In the genomic region with DNA sequence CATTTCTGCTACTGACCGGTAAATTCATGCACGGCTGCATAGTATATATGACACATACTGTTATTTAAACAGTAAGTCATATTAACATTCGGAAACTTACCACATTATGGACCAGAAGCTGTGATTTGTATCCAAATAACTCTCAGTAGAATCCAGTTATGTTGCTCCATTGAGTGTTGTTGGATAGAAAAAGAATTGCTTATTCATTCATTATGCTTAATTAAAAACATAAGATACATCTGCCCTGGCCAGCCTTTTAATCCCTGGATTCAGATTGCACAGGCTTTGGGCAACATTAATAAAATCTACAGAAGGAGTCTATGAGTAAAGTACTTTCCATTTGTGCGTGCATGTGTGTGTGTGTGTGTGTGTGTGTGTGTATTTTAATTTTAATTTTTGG, we compare ENCODE assay signal across 21 cellular contexts.
A peak's percentile ranks its signal among the peaks of the same experiment; 100 is the strongest.
DNase-seq lines count a peak whose midpoint lies in the region; ATAC-seq and TF ChIP-seq lines count a peak whose summit lies in the region.
"Had no signal": no experiment of that assay in that cellular context is flagged by ENCODE, and none has a peak within 500 bp of the region (broad histone marks: within the 10 kb centered on the region; RNA-seq: fewer than 3 reads in every experiment).

No MANE protein-coding gene starts in this region.

- H3K27ac ChIP-seq in smooth muscle cell (ENCODE audit: low read depth) (no peak overlapping the region), heart left ventricle (no peak overlapping the region)
- H3K27ac ChIP-seq: 22Rv1, A549, BLaER1 had no signal

- H3K79me2 ChIP-seq in smooth muscle cell (ENCODE audit: low read depth) = no peaks in the 10 kb centered on the region

- H2AFZ ChIP-seq in smooth muscle cell (ENCODE audit: low read depth) = peak overlapping the region; percentile 42

- intact Hi-C loops in heart left ventricle (cut with DNase I) = loop anchor here in 1 of 10 donors (10.0 kb wide), 1 partner anchor 367 kb away; no protein-coding TSS in a partner anchor

- WGBS in smooth muscle cell (ENCODE audit: low lambda C conversion rate) = 65% methylated on average over 4 of the region's 4 CpGs
- WGBS in heart left ventricle, 4 donors = 90 to 93% (median 92%) methylated on average over 4 of the region's 4 CpGs

- H3K4me2 ChIP-seq in smooth muscle cell = peak overlapping the region; percentile 41
- H3K4me2 ChIP-seq: A549, BLaER1 had no signal

- H4K20me1 ChIP-seq in smooth muscle cell (ENCODE audit: low read depth) = no peaks in the 10 kb centered on the region
- H4K20me1 ChIP-seq: BLaER1 had no signal

- TF ChIP-seq CTCF in smooth muscle cell (IDR thresholded peaks at IDR 0.05; ENCODE audit: borderline replicate concordance, insufficient read depth, poor library complexity, severe bottlenecking) (no peak), heart left ventricle (IDR thresholded peaks at IDR 0.05) (no peak)

- H3K4me3 ChIP-seq in smooth muscle cell (no peak overlapping the region), heart left ventricle (no peak overlapping the region)
- H3K4me3 ChIP-seq: A549, BLaER1, GM12878 had no signal

- peak; percentile 81 for DNase-seq in NCI-H748 treated with DMSO at 0.1 percent for 48 hours (lab: John Stamatoyannopoulos, UW)
- no peak for DNase-seq in NCI-H748 (lab: John Stamatoyannopoulos, UW; ENCODE audit: unreplicated experiment)
- peak; percentile 3 for DNase-seq in GM04504 (ENCODE audit: low read depth)
- peak; percentile 73 for DNase-seq in fibroblast of gingiva (ENCODE audit: low read depth)
- no peak for DNase-seq in smooth muscle cell (lab: John Stamatoyannopoulos, UW; ENCODE audit: unreplicated experiment)
- no peak for DNase-seq in erythroblast (lab: John Stamatoyannopoulos, UW)
- DNase-seq in heart left ventricle = no peak
- DNase-seq: CD4-positive, alpha-beta memory T cell; DMS79; GDM1; GOT3; H7; HFFc6; KBM-7 had no signal

- ATAC-seq in HG02885 (IDR thresholded peaks at IDR 0.05; ENCODE audit: poor library complexity, unreplicated experiment) (no peak), heart left ventricle (no peak)
- ATAC-seq: A549, GM12878, HCT116, HepG2 had no signal

- H3K9me3 ChIP-seq in smooth muscle cell (replicated peaks; ENCODE audit: low read depth) (no peaks in the 10 kb centered on the region), heart left ventricle (no peaks in the 10 kb centered on the region)
- H3K9me3 ChIP-seq: A549, BLaER1 had no signal

- no peaks in the 10 kb centered on the region for H3K27me3 ChIP-seq in smooth muscle cell (ENCODE audit: low read depth)
- H3K27me3 ChIP-seq in heart left ventricle = no peaks in the 10 kb centered on the region
- H3K27me3 ChIP-seq: BLaER1 had no signal

- H3K36me3 ChIP-seq in smooth muscle cell (ENCODE audit: low read depth) (no peaks in the 10 kb centered on the region), heart left ventricle (no peaks in the 10 kb centered on the region)
- H3K36me3 ChIP-seq: BLaER1 had no signal

- H3F3A ChIP-seq in smooth muscle cell (ENCODE audit: low read depth) = no peaks in the 10 kb centered on the region

- TF ChIP-seq POLR2A in erythroblast (IDR thresholded peaks at IDR 0.05; ENCODE audit: low read length) = no peak
- no peak for TF ChIP-seq POLR2A in heart left ventricle (IDR thresholded peaks at IDR 0.05)

- H3K9ac ChIP-seq in smooth muscle cell (ENCODE audit: low read depth) = no peak overlapping the region
- H3K9ac ChIP-seq: BLaER1 had no signal

- H3K4me1 ChIP-seq in smooth muscle cell (ENCODE audit: low read depth) (no peaks in the 10 kb centered on the region), heart left ventricle (no peaks in the 10 kb centered on the region)
- H3K4me1 ChIP-seq: A549, BLaER1 had no signal

Comparison
In these comparisons a context has a peak if more than half of its experiments do, and no peak if none do; other contexts are left out.
1. DNase-seq: peak in NCI-H748 treated with DMSO at 0.1 percent for 48 hours (single experiment), GM04504 (single experiment) and fibroblast of gingiva (single experiment); none in NCI-H748 (single experiment), smooth muscle cell (single experiment), erythroblast (0 of 2) and heart left ventricle (0 of 5).